13 cellular contexts compared by ENCODE assay signal in the genomic region with DNA sequence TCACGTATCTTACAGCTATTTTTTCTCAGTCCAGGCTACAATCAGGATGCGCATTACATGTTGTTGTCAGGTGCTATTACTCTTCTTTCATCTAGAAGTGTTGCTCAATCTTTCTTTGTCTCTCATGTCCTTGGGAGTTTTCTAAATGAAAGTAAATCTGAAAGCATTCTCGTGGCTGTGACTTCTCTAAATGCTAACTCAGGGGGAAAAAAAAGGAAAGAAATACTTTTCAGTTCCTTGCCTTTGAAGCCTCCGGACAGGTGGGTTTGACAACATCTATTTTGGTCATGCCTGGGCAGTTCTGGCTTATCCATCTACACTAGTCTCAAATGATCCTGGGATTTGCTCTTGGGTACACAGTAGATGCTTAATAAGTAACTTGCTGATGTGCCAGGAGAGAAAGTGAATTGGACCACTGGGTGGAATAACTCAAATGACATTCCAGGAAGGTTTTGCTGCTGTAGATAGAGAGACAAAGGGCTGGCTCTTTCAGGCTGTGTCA.
DNase-seq lines count a peak whose midpoint lies in the region; ATAC-seq and TF ChIP-seq lines count a peak whose summit lies in the region.
"Had no signal": no experiment of that assay in that cellular context is flagged by ENCODE, and none has a peak within 500 bp of the region (broad histone marks: within the 10 kb centered on the region; RNA-seq: fewer than 3 reads in every experiment).

No MANE protein-coding gene starts in this region.

- H3K4me1 ChIP-seq in Peyer's patch, result no peaks in the 10 kb centered on the region

- peaks cover 2% of the 10 kb centered on the region for H3K27me3 Mint-ChIP-seq in activated B cell treated with CpG ODN at 0.5 μM for 24 hours
- H3K27me3 Mint-ChIP-seq in naive B cell, result no peaks in the 10 kb centered on the region

- no peaks in the 10 kb centered on the region for H3K27me3 ChIP-seq in Peyer's patch

- no peak for TF ChIP-seq POLR2A in Peyer's patch (IDR thresholded peaks at IDR 0.05)

- CTCF ChIA-PET in activated B cell treated with CpG ODN at 0.5 μM for 24 hours (lab: Charles Lee), result no interaction called here

- ATAC-seq in HG03097 (IDR thresholded peaks at IDR 0.05; ENCODE audit: low FRiP score, unreplicated experiment) (peak; percentile 66), activated B cell treated with CpG ODN at 0.5 μM for 24 hours (ENCODE audit: low read depth) (peak; percentile 49), naive B cell (ENCODE audit: low read depth in 2 of 2) (peak; percentile 67 to 79), HG03565 (IDR thresholded peaks at IDR 0.05; ENCODE audit: unreplicated experiment) (no peak)

- TF ChIP-seq CTCF in GM10266 (IDR thresholded peaks at IDR 0.05; ENCODE audit: control insufficient read depth, insufficient read depth, low read depth, missing control alignments) (no peak), activated B cell treated with CpG ODN at 0.5 μM for 24 hours (IDR thresholded peaks at IDR 0.05) (no peak), Peyer's patch (IDR thresholded peaks at IDR 0.05) (no peak)

- POLR2A ChIA-PET in activated B cell treated with CpG ODN at 0.5 μM for 24 hours (lab: Charles Lee), result no interaction called here

- H3K4me3 ChIP-seq in Peyer's patch, result no peak overlapping the region

- peak overlapping the region; percentile 42 for H3K4me3 Mint-ChIP-seq in activated B cell treated with CpG ODN at 0.5 μM for 24 hours
- H3K4me3 Mint-ChIP-seq in naive B cell, result peak overlapping the region in 2 of 8 donors; percentile 1 to 43

- H3K36me3 ChIP-seq in Peyer's patch, result no peaks in the 10 kb centered on the region

- H3K36me3 Mint-ChIP-seq in activated B cell treated with CpG ODN at 0.5 μM for 24 hours (ENCODE audit: low read depth) (no peaks in the 10 kb centered on the region), naive B cell (no peaks in the 10 kb centered on the region)

- H3K9me3 Mint-ChIP-seq in activated B cell treated with CpG ODN at 0.5 μM for 24 hours (no peaks in the 10 kb centered on the region), naive B cell (no peaks in the 10 kb centered on the region)

- H3K27ac Mint-ChIP-seq in activated B cell treated with CpG ODN at 0.5 μM for 24 hours (no peak overlapping the region), naive B cell (peak overlapping the region in 4 of 6 donors; percentile 1 to 58 (median 20))

- no peaks in the 10 kb centered on the region for H3K9me3 ChIP-seq in Peyer's patch

- H3K4me1 Mint-ChIP-seq in activated B cell treated with CpG ODN at 0.5 μM for 24 hours (peaks cover 13% of the 10 kb centered on the region), naive B cell (peaks cover 7 to 15% (median 8%) of the 10 kb centered on the region in 3 donors)

- no peak overlapping the region for H3K27ac ChIP-seq in Peyer's patch

- DNase-seq in GM10266 (ENCODE audit: extremely low spot score) (peak; percentile 33), activated B cell treated with CpG ODN at 0.5 μM for 24 hours (no peak), naive B cell (peak; percentile 8), Peyer's patch (no peak), H4 (ENCODE audit: low spot score) (no peak), Kasumi-1 (lab: John Stamatoyannopoulos, UW) (no peak)
- DNase-seq: activated effector memory CD4-positive, alpha-beta T cell treated with Interleukin-2 at 50 U/mL for 16 hours; C1 segment of cervical spinal cord; GDM1; NCI-H146; NCI-H774 had no signal

- intact Hi-C loops in activated B cell treated with CpG ODN at 0.5 μM for 24 hours (cut with micrococcal nuclease), result no loop called here

Comparison
In these comparisons a context has a peak if more than half of its experiments do, and no peak if none do; other contexts are left out.
1. DNase-seq: peak in GM10266 (single experiment) and naive B cell (single experiment); none in activated B cell treated with CpG ODN at 0.5 μM for 24 hours (single experiment), Peyer's patch (0 of 3), H4 (single experiment) and Kasumi-1 (0 of 2).